27 cellular contexts compared by ENCODE assay signal in the genomic region with DNA sequence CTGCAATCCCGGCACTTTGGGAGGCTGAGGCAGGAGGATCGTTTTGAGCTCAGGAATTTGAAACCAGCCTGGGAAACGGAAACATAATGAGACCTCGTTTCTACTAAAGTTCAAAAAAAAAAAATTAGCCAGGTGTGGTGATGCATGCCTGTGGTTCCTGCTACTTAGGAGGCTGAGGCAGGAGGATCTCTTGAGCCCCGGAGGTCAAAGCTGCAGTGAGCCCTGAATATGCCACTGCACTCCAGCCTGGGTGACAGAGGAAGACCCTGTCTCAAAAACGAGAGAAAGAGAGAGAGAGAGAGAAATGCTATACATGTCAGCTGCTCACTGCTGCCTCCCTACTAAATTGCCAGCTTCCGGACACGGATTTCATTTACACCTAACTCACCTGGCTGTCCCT.
"Had no signal": no experiment of that assay in that cellular context is flagged by ENCODE, and none has a peak within 500 bp of the region (broad histone marks: within the 10 kb centered on the region; RNA-seq: fewer than 3 reads in every experiment).

No MANE protein-coding gene starts in this region.

- H3K27ac ChIP-seq: stomach, suprapubic skin, testis, thoracic aorta, thyroid gland, tibial artery, tibial nerve, transverse colon, upper lobe of left lung, upper lobe of right lung, uterus, vagina had no signal

- ATAC-seq: stimulated activated effector memory CD8-positive, alpha-beta T cell treated with anti-CD3 and anti-CD28 coated beads, Interleukin-12 subunit alpha, Interleukin-12 subunit beta, amount 100 ng/mL, for 72 hours; stimulated activated memory B cell treated with anti-CD40 and anti-IgM and Interleukin-4, amounts not matched to agents 10 μg/mL and 1 μg/mL and 100 μg/mL, for 72 hours; stimulated activated naive B cell treated with anti-CD40 and anti-IgM and Interleukin-4, amounts not matched to agents 10 μg/mL and 1 μg/mL and 100 μg/mL, for 72 hours; stimulated activated naive CD8-positive, alpha-beta T cell treated with anti-CD3 and anti-CD28 coated beads, Interleukin-15, amount 100 ng/mL, for 72 hours; stimulated activated naive CD8-positive, alpha-beta T cell treated with anti-CD3 and anti-CD28 coated beads, Interleukin-15, Interleukin-2, amounts not matched to agents 100 U/mL and 50 U/mL, for 24 hours; upper lobe of right lung had no signal

- H3K27me3 ChIP-seq: stomach, suprapubic skin, testis, thyroid gland, tibial artery, tibial nerve, transverse colon, upper lobe of left lung, upper lobe of right lung, uterus, vagina had no signal

- H3K4me3 ChIP-seq: stomach, suprapubic skin, testis, thoracic aorta, thyroid gland, tibial artery, tibial nerve, transverse colon, upper lobe of left lung, upper lobe of right lung, uterus, vagina had no signal

- H3K9me3 ChIP-seq: stomach, suprapubic skin, testis, thoracic aorta, thyroid gland, tibial artery, tibial nerve, transverse colon, upper lobe of left lung, upper lobe of right lung, uterus, vagina had no signal

- H3K4me1 ChIP-seq: transverse colon, uterus, vagina had no signal

- FAIRE-seq: urothelium cell line had no signal

- DNase-seq: stimulated activated CD4-positive, alpha-beta T cell treated with anti-CD3 and anti-CD28 coated beads, Interleukin-2, amount 100 ng/mL, for 48 hours; stimulated activated CD4-positive, alpha-beta T cell treated with anti-CD3 and anti-CD28 coated beads, Interleukin-4, amount 100 ng/mL, for 1 hour; stimulated activated CD4-positive, alpha-beta T cell treated with anti-CD3 and anti-CD28 coated beads, Interleukin-4, amount 100 ng/mL, for 24 hours; stimulated activated CD4-positive, alpha-beta T cell treated with anti-CD3 and anti-CD28 coated beads, Interleukin-4, amount 100 ng/mL, for 4 hours; stimulated activated CD8-positive, alpha-beta memory T cell treated with anti-CD3 and anti-CD28 coated beads, Interleukin-4, amount 100 ng/mL, for 48 hours; stimulated activated naive B cell treated with anti-CD40 and anti-IgM and Interleukin-4, amounts not matched to agents 10 μg/mL and 1 μg/mL and 100 μg/mL, for 72 hours; stimulated activated naive CD4-positive, alpha-beta T cell; stimulated activated naive CD4-positive, alpha-beta T cell treated with Interleukin-2 at 50 U/mL for 16 hours; stimulated activated naive CD8-positive, alpha-beta T cell treated with anti-CD3 and anti-CD28 coated beads, Interleukin-15, amount 100 ng/mL, for 72 hours; stimulated activated naive CD8-positive, alpha-beta T cell treated with anti-CD3 and anti-CD28 coated beads, Interleukin-15, Interleukin-2, amounts not matched to agents 100 U/mL and 50 U/mL, for 24 hours; stomach; substantia nigra; testis; thyroid gland; tibial artery; transverse colon; trophoblast cell; upper lobe of left lung; upper lobe of right lung; uterus had no signal

- H3K36me3 ChIP-seq: stomach, suprapubic skin, thoracic aorta, thyroid gland, tibial artery, tibial nerve, transverse colon, upper lobe of left lung, upper lobe of right lung, uterus, vagina had no signal
